Comparison of ENCODE assay signal across 8 cellular contexts in genomic region chr10:63206576-63206975, GRCh38.
DNase-seq lines count a peak whose midpoint lies in the region; ATAC-seq and TF ChIP-seq lines count a peak whose summit lies in the region.
"Had no signal": no experiment of that assay in that cellular context is flagged by ENCODE, and none has a peak within 500 bp of the region (broad histone marks: within the 10 kb centered on the region; RNA-seq: fewer than 3 reads in every experiment).

No MANE protein-coding gene starts in this region.

- H3K27ac ChIP-seq in OCI-LY1 (ENCODE audit: low read depth, low read length, poor library complexity, severe bottlenecking) = peak overlapping the region; percentile 39
- H3K27ac ChIP-seq in esophagus muscularis mucosa (replicated peaks in 1 of 4) = peak overlapping the region; percentile 56 to 77 (median 70)

- H3K9me2 ChIP-seq in OCI-LY1 (ENCODE audit: low read depth, low read length) = no peaks in the 10 kb centered on the region

- H3F3A ChIP-seq in OCI-LY1 (ENCODE audit: insufficient read depth, low read length) = no peaks in the 10 kb centered on the region

- H3K36me3 ChIP-seq in OCI-LY1 (ENCODE audit: insufficient read depth, low read length) (peaks cover 76% of the 10 kb centered on the region; the same call in 1 of the 2 replicates), esophagus muscularis mucosa (peaks cover 0 to 13% (median 5%) of the 10 kb centered on the region in 4 donors), skeletal muscle satellite cell (ENCODE audit: insufficient read depth, low read length) (peaks cover 43% of the 10 kb centered on the region)

- H3K4me2 ChIP-seq in OCI-LY1 (ENCODE audit: low read length) (peak overlapping the region; percentile 51; the same call in 1 of the 2 replicates), skeletal muscle satellite cell (ENCODE audit: low read length) (peak overlapping the region; percentile 59)

- H3K4me1 ChIP-seq in OCI-LY1 (ENCODE audit: insufficient read depth, low read length, severe bottlenecking) (peaks cover 61% of the 10 kb centered on the region), esophagus muscularis mucosa (peaks cover 52 to 69% (median 62%) of the 10 kb centered on the region in 4 donors), skeletal muscle satellite cell (ENCODE audit: control insufficient read depth, insufficient read depth, low read length) (peaks cover 47% of the 10 kb centered on the region)

- no peak overlapping the region for H3K4me3 ChIP-seq in OCI-LY1 (ENCODE audit: low read depth, low read length, poor library complexity, severe bottlenecking)
- H3K4me3 ChIP-seq in esophagus muscularis mucosa = no peak overlapping the region
- H3K4me3 ChIP-seq in skeletal muscle satellite cell (ENCODE audit: low read length) = no peak overlapping the region

- no peak for TF ChIP-seq POLR2A in esophagus muscularis mucosa (IDR thresholded peaks at IDR 0.05; ENCODE audit: low read depth)

- TF ChIP-seq CTCF in OCI-LY1 (IDR thresholded peaks at IDR 0.05; ENCODE audit: low read length) (no peak), esophagus muscularis mucosa (IDR thresholded peaks at IDR 0.05) (no peak)

- H3K9ac ChIP-seq in OCI-LY1 (ENCODE audit: low read length) = no peak overlapping the region
- H3K9ac ChIP-seq in skeletal muscle satellite cell (ENCODE audit: low read depth, low read length) = peak overlapping the region; percentile 15

- peaks cover 15% of the 10 kb centered on the region for H3K79me2 ChIP-seq in OCI-LY1 (ENCODE audit: insufficient read depth, low read length)

- H2AFZ ChIP-seq in OCI-LY1 (ENCODE audit: low read length) = no peak overlapping the region

- DNase-seq in esophagus muscularis mucosa (ENCODE audit: extremely low spot score) (no peak), ecto neural progenitor cell (ENCODE audit: low spot score) (no peak), inferior parietal cortex (ENCODE audit: extremely low spot score) (no peak)
- DNase-seq: activated T-cell treated with anti-CD3 and anti-CD28 coated beads, Interleukin-2, amount 50 U/mL, for 1 hour had no signal

- no peaks in the 10 kb centered on the region for H3K9me3 ChIP-seq in OCI-LY1 (ENCODE audit: low read length)
- no peaks in the 10 kb centered on the region for H3K9me3 ChIP-seq in esophagus muscularis mucosa
- H3K9me3 ChIP-seq in skeletal muscle satellite cell (replicated peaks; ENCODE audit: low read length) = no peaks in the 10 kb centered on the region

- intact Hi-C loops in esophagus muscularis mucosa (cut with DNase I) = loop anchor here (5.0 kb wide), 1 partner anchor 316 kb away; the partner anchor contains the start of gene REEP3

- ATAC-seq in GM19455 (IDR thresholded peaks at IDR 0.05; ENCODE audit: unreplicated experiment) (peak; percentile 36), HG03196 (IDR thresholded peaks at IDR 0.05; ENCODE audit: unreplicated experiment) (no peak)

- TF ChIP-seq EP300 in esophagus muscularis mucosa (IDR thresholded peaks at IDR 0.05) = no peak

- no peaks in the 10 kb centered on the region for H3K27me3 ChIP-seq in OCI-LY1 (ENCODE audit: insufficient read depth, low read length)
- H3K27me3 ChIP-seq in esophagus muscularis mucosa = no peaks in the 10 kb centered on the region
- no peaks in the 10 kb centered on the region for H3K27me3 ChIP-seq in skeletal muscle satellite cell (ENCODE audit: control insufficient read depth, insufficient read depth, low read length)

- H4K20me1 ChIP-seq in OCI-LY1 (ENCODE audit: insufficient read depth, low read length) = no peaks in the 10 kb centered on the region
